ENCODE assay signal across 8 cellular contexts in the genomic region with DNA sequence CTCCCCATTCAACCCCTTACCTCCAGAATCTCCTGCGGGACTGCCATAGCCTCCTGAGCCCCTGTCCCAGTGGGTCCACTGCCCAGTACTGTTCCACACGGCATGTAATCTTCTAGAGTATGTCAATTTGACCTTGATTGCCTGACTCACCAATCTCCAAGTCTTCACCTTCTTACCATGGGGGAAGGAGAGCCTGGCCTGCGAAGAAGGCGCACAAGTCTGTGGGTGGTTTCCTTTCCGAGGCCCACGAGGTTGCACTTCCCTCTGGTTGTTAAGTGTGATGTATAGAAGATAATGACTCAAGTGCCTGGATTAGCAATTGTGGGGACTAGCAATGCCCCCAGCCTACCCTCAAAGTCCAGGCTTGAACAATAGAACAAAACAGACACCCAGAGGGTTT. TPM values are rescaled to one million over a fixed set of nuclear protein-coding genes. Genes with fewer than 3 reads are reported as not detected.
DNase-seq lines count a peak whose midpoint lies in the region; ATAC-seq lines count a peak whose summit lies in the region.

No MANE protein-coding gene starts in this region.

- ATAC-seq in GM18499 (IDR thresholded peaks at IDR 0.05; ENCODE audit: insufficient read depth, unreplicated experiment), result peak; percentile 84
- ATAC-seq in GM21717 (IDR thresholded peaks at IDR 0.05; ENCODE audit: unreplicated experiment), result peak; percentile 60
- ATAC-seq in left lobe of liver, result no peak

- peak; percentile 95 to 98 for DNase-seq in NOMO-1 (lab: John Stamatoyannopoulos, UW; ENCODE audit: unreplicated experiment in 2 of 2)
- DNase-seq in left lobe of liver (ENCODE audit: low spot score), result peak; percentile 28
- DNase-seq in COR-L47 (lab: John Stamatoyannopoulos, UW), result no peak
- no peak for DNase-seq in NCI-H2029 (lab: John Stamatoyannopoulos, UW)
- DNase-seq in AG08396 (ENCODE audit: low spot score), result no peak
- no peak for DNase-seq in iPS-NIHi7 (ENCODE audit: extremely low spot score)

RNA-seq across cellular contexts. Expression of gene TENT4A, which starts 8.1 kb away (rescaled TPM):
- total RNA-seq in left lobe of liver, result 14.3 TPM

Comparison
In these comparisons a context has a peak if more than half of its experiments do, and no peak if none do; other contexts are left out.
1. DNase-seq: peak in NOMO-1 (2 of 2) and left lobe of liver (single experiment); none in COR-L47 (single experiment), NCI-H2029 (single experiment), AG08396 (single experiment) and iPS-NIHi7 (single experiment).